In the genomic region with DNA sequence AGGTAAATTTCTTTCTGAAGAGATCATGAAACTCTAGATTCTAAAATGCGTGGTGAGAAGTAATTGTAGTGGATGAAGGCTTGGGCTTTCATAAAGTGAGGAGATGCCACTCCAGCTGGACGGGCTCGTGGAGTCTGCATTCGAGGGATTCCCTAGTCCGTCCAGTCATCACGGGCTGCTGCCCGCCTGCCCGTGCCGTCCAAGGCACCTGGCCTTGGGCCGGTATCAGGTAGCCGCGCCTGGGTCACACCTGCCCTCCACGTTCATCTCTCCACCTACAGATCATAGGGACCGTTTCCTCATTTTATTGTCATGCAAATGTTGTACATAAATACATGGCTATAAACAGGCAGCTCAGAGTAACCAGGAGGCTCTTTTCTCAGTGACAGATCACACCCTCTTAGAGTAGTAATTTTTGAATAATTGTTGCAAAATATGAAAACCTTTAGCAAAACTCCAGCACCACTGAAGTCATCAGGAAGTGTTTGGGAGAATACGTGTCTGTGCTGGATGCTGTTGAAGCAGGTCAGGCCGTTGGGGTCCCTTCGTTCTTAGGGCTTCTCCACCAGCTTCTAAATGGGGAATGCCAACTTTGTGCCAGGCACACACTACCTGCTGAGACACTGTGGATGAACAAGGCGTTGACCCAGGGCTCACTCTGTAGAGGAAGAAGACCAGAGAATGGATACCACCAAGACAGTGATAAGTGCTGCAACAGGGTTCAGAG, we compare ENCODE assay signal across 11 cellular contexts.
A peak's percentile ranks its signal among the peaks of the same experiment; 100 is the strongest.
DNase-seq lines count a peak whose midpoint lies in the region; ATAC-seq, FAIRE-seq and TF ChIP-seq lines count a peak whose summit lies in the region.
"Had no signal": no experiment of that assay in that cellular context is flagged by ENCODE, and none has a peak within 500 bp of the region (broad histone marks: within the 10 kb centered on the region; RNA-seq: fewer than 3 reads in every experiment).

No MANE protein-coding gene starts in this region.

- H3K9ac ChIP-seq in kidney (ENCODE audit: low read length in 2 of 2) = no peak overlapping the region

- no peak for FAIRE-seq in kidney (lab: Jason Lieb, UNC)

- no peaks in the 10 kb centered on the region for H3K36me3 ChIP-seq in lower lobe of right lung
- no peaks in the 10 kb centered on the region for H3K36me3 ChIP-seq in kidney (ENCODE audit: control insufficient read depth in 1 of 2, insufficient read depth in 2 of 2, low read length in 2 of 2)
- H3K36me3 ChIP-seq: thoracic aorta had no signal

- H3K27me3 ChIP-seq in lower lobe of right lung (ENCODE audit: low read depth) = no peaks in the 10 kb centered on the region

- intact Hi-C loops in lower lobe of right lung (cut with DNase I) (no loop called here), kidney (cut with DNase I) (no loop called here)

- H3K4me3 ChIP-seq in lower lobe of right lung (no peak overlapping the region), kidney (ENCODE audit: low read length in 2 of 2) (no peak overlapping the region)

- peak overlapping the region; percentile 31 for H3K27ac ChIP-seq in lower lobe of right lung
- no peak overlapping the region for H3K27ac ChIP-seq in kidney (ENCODE audit: low read depth in 2 of 2, low read length in 2 of 2)

- no peaks in the 10 kb centered on the region for H3K9me3 ChIP-seq in lower lobe of right lung
- H3K9me3 ChIP-seq in kidney (ENCODE audit: control insufficient read depth in 1 of 2, low read length in 2 of 2) = no peaks in the 10 kb centered on the region
- H3K9me3 ChIP-seq: thoracic aorta had no signal

- TF ChIP-seq CTCF in lower lobe of right lung (IDR thresholded peaks at IDR 0.05) = no peak
- TF ChIP-seq CTCF in kidney (IDR thresholded peaks at IDR 0.05; ENCODE audit: borderline replicate concordance, extremely low read depth, insufficient read depth) = no peak

- H3K4me1 ChIP-seq in lower lobe of right lung = peaks cover 38% of the 10 kb centered on the region
- H3K4me1 ChIP-seq in kidney (ENCODE audit: control insufficient read depth in 1 of 2, insufficient read depth in 1 of 2, low read depth in 1 of 2, low read length in 2 of 2) = peaks cover 12 to 13% of the 10 kb centered on the region in 2 donors

- ATAC-seq in GM18502 (IDR thresholded peaks at IDR 0.05; ENCODE audit: poor library complexity, unreplicated experiment) = peak; percentile 17
- ATAC-seq in lower lobe of right lung = no peak
- ATAC-seq in HG02870 (IDR thresholded peaks at IDR 0.05; ENCODE audit: unreplicated experiment) = no peak

- DNase-seq in CD1c-positive myeloid dendritic cell (ENCODE audit: extremely low spot score) = peak; percentile 25
- DNase-seq in RPMI8226 = peak; percentile 50
- DNase-seq in lower lobe of right lung = no peak
- DNase-seq in stimulated activated CD8-positive, alpha-beta memory T cell treated with anti-CD3 and anti-CD28 coated beads, Interleukin-4, amount 100 ng/mL, for 48 hours = no peak
- no peak for DNase-seq in kidney
- no peak for DNase-seq in NOMO-1 treated with DMSO at 0.1 percent for 48 hours (lab: John Stamatoyannopoulos, UW; ENCODE audit: unreplicated experiment)
- DNase-seq: EL, NCI-H1436 treated with DMSO at 0.1 percent for 48 hours had no signal

Comparison
In these comparisons a context has a peak if more than half of its experiments do, and no peak if none do; other contexts are left out.
1. DNase-seq: peak in CD1c-positive myeloid dendritic cell (single experiment) and RPMI8226 (single experiment); none in lower lobe of right lung (single experiment), stimulated activated CD8-positive, alpha-beta memory T cell treated with anti-CD3 and anti-CD28 coated beads, Interleukin-4, amount 100 ng/mL, for 48 hours (single experiment), kidney (single experiment) and NOMO-1 treated with DMSO at 0.1 percent for 48 hours (single experiment).